7 cellular contexts compared by ENCODE assay signal in the genomic region with DNA sequence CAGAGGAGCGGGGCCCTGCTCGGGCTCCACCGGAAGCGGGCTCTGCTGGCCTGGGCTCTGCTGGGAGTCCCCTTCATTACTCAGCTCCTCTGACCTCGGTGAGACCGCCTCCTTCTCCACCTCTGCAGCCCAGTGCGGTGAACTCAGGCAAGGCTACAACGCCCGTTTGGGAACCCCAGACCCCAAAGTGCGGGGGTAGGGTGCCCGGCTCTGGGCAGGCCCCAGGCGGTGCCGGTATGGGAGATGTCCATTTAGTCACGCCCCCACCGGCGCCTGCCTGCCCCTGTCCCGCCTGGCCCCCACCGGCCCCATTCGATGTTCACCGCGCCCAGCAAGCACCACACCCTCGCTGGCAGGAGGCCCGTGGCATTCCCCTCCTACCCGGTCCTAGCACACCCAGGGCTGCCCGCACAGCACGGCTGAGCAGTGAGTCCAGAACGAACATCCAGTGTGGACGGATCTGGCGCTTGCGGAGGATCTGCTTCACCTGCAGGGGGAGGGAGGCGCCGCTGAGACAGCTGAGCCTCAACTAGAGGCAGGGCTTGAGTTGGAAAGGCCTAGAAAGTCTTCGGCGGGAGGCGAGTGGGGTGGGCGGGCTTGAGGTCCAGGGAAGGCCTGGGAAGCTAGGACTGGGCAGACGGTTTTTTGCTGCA.
A peak's percentile ranks its signal among the peaks of the same experiment; 100 is the strongest.
DNase-seq lines count a peak whose midpoint lies in the region; ATAC-seq lines count a peak whose summit lies in the region.

No MANE protein-coding gene starts in this region.

- H3K4me3 Mint-ChIP-seq in stimulated activated memory B cell treated with anti-CD40 and anti-IgM and Interleukin-4, amounts not matched to agents 10 μg/mL and 1 μg/mL and 100 μg/mL, for 72 hours, result peak overlapping the region; percentile 74

- peaks cover 56% of the 10 kb centered on the region for H3K4me1 Mint-ChIP-seq in stimulated activated memory B cell treated with anti-CD40 and anti-IgM and Interleukin-4, amounts not matched to agents 10 μg/mL and 1 μg/mL and 100 μg/mL, for 72 hours

- peak; percentile 46 to 60 for DNase-seq in activated CD4-positive, alpha-beta T cell treated with anti-CD3 and anti-CD28 coated beads, Interleukin-2, amount 50 U/mL, for 48 hours
- DNase-seq in germinal center (ENCODE audit: low spot score) (peak; percentile 18), NCI-H1694 (lab: John Stamatoyannopoulos, UW) (no peak), NOMO-1 treated with dmso at 0.1 percent for 144 hours (lab: John Stamatoyannopoulos, UW; ENCODE audit: unreplicated experiment) (no peak), NCI-H187 treated with DMSO at 0.1 percent for 48 hours (lab: John Stamatoyannopoulos, UW) (no peak)

- H3K36me3 Mint-ChIP-seq in stimulated activated memory B cell treated with anti-CD40 and anti-IgM and Interleukin-4, amounts not matched to agents 10 μg/mL and 1 μg/mL and 100 μg/mL, for 72 hours, result no peaks in the 10 kb centered on the region

- H3K27ac Mint-ChIP-seq in stimulated activated memory B cell treated with anti-CD40 and anti-IgM and Interleukin-4, amounts not matched to agents 10 μg/mL and 1 μg/mL and 100 μg/mL, for 72 hours, result peak overlapping the region; percentile 58

- no peaks in the 10 kb centered on the region for H3K27me3 Mint-ChIP-seq in stimulated activated memory B cell treated with anti-CD40 and anti-IgM and Interleukin-4, amounts not matched to agents 10 μg/mL and 1 μg/mL and 100 μg/mL, for 72 hours

- peak; percentile 39 for ATAC-seq in HG03439 (IDR thresholded peaks at IDR 0.05; ENCODE audit: unreplicated experiment)
- ATAC-seq in stimulated activated memory B cell treated with anti-CD40 and anti-IgM and Interleukin-4, amounts not matched to agents 10 μg/mL and 1 μg/mL and 100 μg/mL, for 72 hours, result peak; percentile 57

- no peaks in the 10 kb centered on the region for H3K9me3 Mint-ChIP-seq in stimulated activated memory B cell treated with anti-CD40 and anti-IgM and Interleukin-4, amounts not matched to agents 10 μg/mL and 1 μg/mL and 100 μg/mL, for 72 hours

Comparison
In these comparisons a context has a peak if more than half of its experiments do, and no peak if none do; other contexts are left out.
1. DNase-seq: peak in activated CD4-positive, alpha-beta T cell treated with anti-CD3 and anti-CD28 coated beads, Interleukin-2, amount 50 U/mL, for 48 hours (2 of 2) and germinal center (single experiment); none in NCI-H1694 (single experiment), NOMO-1 treated with dmso at 0.1 percent for 144 hours (single experiment) and NCI-H187 treated with DMSO at 0.1 percent for 48 hours (single experiment).